1 cellular context compared by ENCODE assay signal in the genomic region with DNA sequence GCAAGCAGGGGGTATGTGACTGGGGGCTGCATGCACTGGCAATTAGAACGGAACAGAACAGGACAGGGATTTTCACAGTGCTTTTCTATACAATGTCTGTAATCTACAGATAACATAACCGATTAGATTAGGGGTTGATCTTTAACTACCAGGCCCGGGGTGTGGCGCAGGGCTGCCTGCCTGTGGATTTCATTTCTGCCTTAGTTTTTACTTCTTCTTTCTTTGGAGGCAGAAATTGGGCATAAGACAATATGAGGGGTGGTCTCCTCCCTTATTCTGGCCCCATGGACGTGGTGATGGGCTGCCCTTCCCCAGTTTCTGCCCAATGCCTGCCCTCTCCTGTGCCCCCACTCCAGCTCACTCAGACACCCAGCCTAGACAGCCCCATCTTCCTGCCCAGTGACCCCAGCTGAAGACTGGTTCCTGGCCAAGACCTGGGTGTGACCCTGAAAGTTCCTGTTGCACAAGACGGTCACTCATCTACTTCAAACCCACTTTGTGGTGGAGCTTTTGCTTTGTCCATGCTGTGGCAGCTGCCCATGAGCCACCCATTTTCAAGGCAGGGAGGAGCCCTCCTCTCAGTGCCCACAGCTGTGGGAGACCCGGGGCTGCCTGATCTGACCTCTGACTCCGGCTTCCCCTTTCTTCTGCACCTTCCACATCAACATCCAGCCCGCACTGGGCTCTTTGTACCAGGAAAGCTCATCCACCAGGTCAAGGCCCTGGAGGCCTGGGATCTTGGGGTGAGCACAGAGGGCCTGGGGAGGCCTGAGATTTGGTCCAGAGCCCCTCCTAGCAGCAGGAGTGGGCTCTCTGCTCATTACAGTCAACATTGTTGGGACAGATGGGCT.
TF ChIP-seq lines count a peak whose summit lies in the region.

No MANE protein-coding gene starts in this region.

TF ChIP-seq in HepG2, 621 proteins besides CTCF, POLR2A, EP300 and RAD21:
- no peak for TF ChIP-seq MTF1 (CRISPR knock-in tag; IDR thresholded peaks at IDR 0.05)
- TF ChIP-seq ZNF691 (CRISPR knock-in tag; IDR thresholded peaks at IDR 0.05; ENCODE audit: borderline replicate concordance, low read depth) = no peak
- TF ChIP-seq REL (CRISPR knock-in tag; conservative IDR thresholded peaks at IDR 0.05) = no peak
- TF ChIP-seq BORCS8-MEF2B (CRISPR knock-in tag; IDR thresholded peaks at IDR 0.05) = no peak
- no peak for TF ChIP-seq HDAC1 (CRISPR knock-in tag; IDR thresholded peaks at IDR 0.05)
- TF ChIP-seq ZNF816 (CRISPR knock-in tag; IDR thresholded peaks at IDR 0.05; ENCODE audit: borderline replicate concordance) = no peak
- no peak for TF ChIP-seq ELK4 (CRISPR knock-in tag; IDR thresholded peaks at IDR 0.05; ENCODE audit: borderline replicate concordance)
- TF ChIP-seq ZBTB1 (CRISPR knock-in tag; IDR thresholded peaks at IDR 0.05; ENCODE audit: borderline replicate concordance) = no peak
- no peak for TF ChIP-seq ZFP36 (IDR thresholded peaks at IDR 0.05; ENCODE audit: borderline replicate concordance, low read depth, low read length, partially characterized antibody)
- no peak for TF ChIP-seq DMAP1 (CRISPR knock-in tag; IDR thresholded peaks at IDR 0.05)
- TF ChIP-seq TMF1 (CRISPR knock-in tag; IDR thresholded peaks at IDR 0.05; ENCODE audit: low read depth) = peak; percentile 66; the same call in 1 of the 2 replicates
- TF ChIP-seq, protein P1, sequence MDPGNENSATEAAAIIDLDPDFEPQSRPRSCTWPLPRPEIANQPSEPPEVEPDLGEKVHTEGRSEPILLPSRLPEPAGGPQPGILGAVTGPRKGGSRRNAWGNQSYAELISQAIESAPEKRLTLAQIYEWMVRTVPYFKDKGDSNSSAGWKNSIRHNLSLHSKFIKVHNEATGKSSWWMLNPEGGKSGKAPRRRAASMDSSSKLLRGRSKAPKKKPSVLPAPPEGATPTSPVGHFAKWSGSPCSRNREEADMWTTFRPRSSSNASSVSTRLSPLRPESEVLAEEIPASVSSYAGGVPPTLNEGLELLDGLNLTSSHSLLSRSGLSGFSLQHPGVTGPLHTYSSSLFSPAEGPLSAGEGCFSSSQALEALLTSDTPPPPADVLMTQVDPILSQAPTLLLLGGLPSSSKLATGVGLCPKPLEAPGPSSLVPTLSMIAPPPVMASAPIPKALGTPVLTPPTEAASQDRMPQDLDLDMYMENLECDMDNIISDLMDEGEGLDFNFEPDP (CRISPR knock-in tag; conservative IDR thresholded peaks at IDR 0.05) = 0 out of 2 replicates have a peak, but pooled peaks have one; percentile 46
- no peak for TF ChIP-seq ARID2 (CRISPR knock-in tag; IDR thresholded peaks at IDR 0.05; ENCODE audit: borderline replicate concordance)
- TF ChIP-seq, protein P2, sequence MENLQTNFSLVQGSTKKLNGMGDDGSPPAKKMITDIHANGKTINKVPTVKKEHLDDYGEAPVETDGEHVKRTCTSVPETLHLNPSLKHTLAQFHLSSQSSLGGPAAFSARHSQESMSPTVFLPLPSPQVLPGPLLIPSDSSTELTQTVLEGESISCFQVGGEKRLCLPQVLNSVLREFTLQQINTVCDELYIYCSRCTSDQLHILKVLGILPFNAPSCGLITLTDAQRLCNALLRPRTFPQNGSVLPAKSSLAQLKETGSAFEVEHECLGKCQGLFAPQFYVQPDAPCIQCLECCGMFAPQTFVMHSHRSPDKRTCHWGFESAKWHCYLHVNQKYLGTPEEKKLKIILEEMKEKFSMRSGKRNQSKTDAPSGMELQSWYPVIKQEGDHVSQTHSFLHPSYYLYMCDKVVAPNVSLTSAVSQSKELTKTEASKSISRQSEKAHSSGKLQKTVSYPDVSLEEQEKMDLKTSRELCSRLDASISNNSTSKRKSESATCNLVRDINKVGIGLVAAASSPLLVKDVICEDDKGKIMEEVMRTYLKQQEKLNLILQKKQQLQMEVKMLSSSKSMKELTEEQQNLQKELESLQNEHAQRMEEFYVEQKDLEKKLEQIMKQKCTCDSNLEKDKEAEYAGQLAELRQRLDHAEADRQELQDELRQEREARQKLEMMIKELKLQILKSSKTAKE (CRISPR knock-in tag; IDR thresholded peaks at IDR 0.05; ENCODE audit: borderline replicate concordance) = 0 out of 2 replicates have a peak, but pooled peaks have one; percentile 2
- TF ChIP-seq ZBTB40 (IDR thresholded peaks at IDR 0.05) = no peak
- 0 out of 2 replicates have a peak, but pooled peaks have one; percentile 19 for TF ChIP-seq ZBTB40 (CRISPR knock-in tag; IDR thresholded peaks at IDR 0.05)
- TF ChIP-seq, protein P3, sequence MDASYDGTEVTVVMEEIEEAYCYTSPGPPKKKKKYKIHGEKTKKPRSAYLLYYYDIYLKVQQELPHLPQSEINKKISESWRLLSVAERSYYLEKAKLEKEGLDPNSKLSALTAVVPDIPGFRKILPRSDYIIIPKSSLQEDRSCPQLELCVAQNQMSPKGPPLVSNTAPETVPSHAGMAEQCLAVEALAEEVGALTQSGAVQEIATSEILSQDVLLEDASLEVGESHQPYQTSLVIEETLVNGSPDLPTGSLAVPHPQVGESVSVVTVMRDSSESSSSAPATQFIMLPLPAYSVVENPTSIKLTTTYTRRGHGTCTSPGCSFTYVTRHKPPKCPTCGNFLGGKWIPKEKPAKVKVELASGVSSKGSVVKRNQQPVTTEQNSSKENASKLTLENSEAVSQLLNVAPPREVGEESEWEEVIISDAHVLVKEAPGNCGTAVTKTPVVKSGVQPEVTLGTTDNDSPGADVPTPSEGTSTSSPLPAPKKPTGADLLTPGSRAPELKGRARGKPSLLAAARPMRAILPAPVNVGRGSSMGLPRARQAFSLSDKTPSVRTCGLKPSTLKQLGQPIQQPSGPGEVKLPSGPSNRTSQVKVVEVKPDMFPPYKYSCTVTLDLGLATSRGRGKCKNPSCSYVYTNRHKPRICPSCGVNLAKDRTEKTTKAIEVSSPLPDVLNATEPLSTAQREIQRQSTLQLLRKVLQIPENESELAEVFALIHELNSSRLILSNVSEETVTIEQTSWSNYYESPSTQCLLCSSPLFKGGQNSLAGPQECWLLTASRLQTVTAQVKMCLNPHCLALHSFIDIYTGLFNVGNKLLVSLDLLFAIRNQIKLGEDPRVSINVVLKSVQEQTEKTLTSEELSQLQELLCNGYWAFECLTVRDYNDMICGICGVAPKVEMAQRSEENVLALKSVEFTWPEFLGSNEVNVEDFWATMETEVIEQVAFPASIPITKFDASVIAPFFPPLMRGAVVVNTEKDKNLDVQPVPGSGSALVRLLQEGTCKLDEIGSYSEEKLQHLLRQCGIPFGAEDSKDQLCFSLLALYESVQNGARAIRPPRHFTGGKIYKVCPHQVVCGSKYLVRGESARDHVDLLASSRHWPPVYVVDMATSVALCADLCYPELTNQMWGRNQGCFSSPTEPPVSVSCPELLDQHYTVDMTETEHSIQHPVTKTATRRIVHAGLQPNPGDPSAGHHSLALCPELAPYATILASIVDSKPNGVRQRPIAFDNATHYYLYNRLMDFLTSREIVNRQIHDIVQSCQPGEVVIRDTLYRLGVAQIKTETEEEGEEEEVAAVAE (CRISPR knock-in tag; IDR thresholded peaks at IDR 0.05; ENCODE audit: borderline replicate concordance) = no peak
